In genomic region chr12:115370204-115370603, GRCh38 we compare ENCODE assay signal across 23 cellular contexts.
"Had no signal": no experiment of that assay in that cellular context is flagged by ENCODE, and none has a peak within 500 bp of the region (broad histone marks: within the 10 kb centered on the region; RNA-seq: fewer than 3 reads in every experiment).

No MANE protein-coding gene starts in this region.

- H3K4me1 ChIP-seq: left ventricle myocardium inferior, right atrium auricular region, stomach, testis, thyroid gland, upper lobe of left lung had no signal

- DNase-seq: islet precursor cell; left ventricle myocardium inferior; naive B cell; natural killer cell; nephron progenitor cell; ovary; right lobe of liver; stimulated activated CD4-positive, alpha-beta T cell treated with anti-CD3 and anti-CD28 coated beads, Interleukin-12 subunit alpha, Interleukin-12 subunit beta, amount 100 ng/mL, for 4 hours; stimulated activated CD4-positive, alpha-beta T cell treated with anti-CD3 and anti-CD28 coated beads, Interleukin-15, amount 100 ng/mL, for 24 hours; stimulated activated CD4-positive, alpha-beta T cell treated with anti-CD3 and anti-CD28 coated beads, Interleukin-2, amount 100 ng/mL, for 24 hours; stimulated activated CD4-positive, alpha-beta T cell treated with anti-CD3 and anti-CD28 coated beads, Interleukin-4, amount 100 ng/mL, for 1 hour; stimulated activated naive B cell treated with anti-CD40 and anti-IgM and Interleukin-4, amounts not matched to agents 10 μg/mL and 1 μg/mL and 100 μg/mL, for 72 hours; stimulated activated naive CD8-positive, alpha-beta T cell treated with anti-CD3 and anti-CD28 coated beads, Interleukin-15, Interleukin-2, amounts not matched to agents 100 U/mL and 50 U/mL, for 24 hours; stomach; testis; thyroid gland; transverse colon; upper lobe of left lung had no signal

- H3K27me3 ChIP-seq: hepatocyte, ovary, right atrium auricular region, right lobe of liver, stomach, testis, thyroid gland, transverse colon, upper lobe of left lung, vagina had no signal

- H3K27me3 Mint-ChIP-seq: stimulated activated naive B cell treated with anti-CD40 and anti-IgM and Interleukin-4, amounts not matched to agents 10 μg/mL and 1 μg/mL and 100 μg/mL, for 72 hours had no signal

- H3K36me3 ChIP-seq: left ventricle myocardium inferior, ovary, right atrium auricular region, right lobe of liver, stomach, thyroid gland, transverse colon, upper lobe of left lung, vagina had no signal

- H3K27ac Mint-ChIP-seq: naive B cell; natural killer cell; nephron progenitor cell; progenitor cell of endocrine pancreas; stimulated activated naive B cell treated with anti-CD40 and anti-IgM and Interleukin-4, amounts not matched to agents 10 μg/mL and 1 μg/mL and 100 μg/mL, for 72 hours had no signal

- ATAC-seq: natural killer cell; right lobe of liver; stimulated activated naive B cell treated with anti-CD40 and anti-IgM and Interleukin-4, amounts not matched to agents 10 μg/mL and 1 μg/mL and 100 μg/mL, for 72 hours; stimulated activated naive CD8-positive, alpha-beta T cell treated with anti-CD3 and anti-CD28 coated beads, Interleukin-15, Interleukin-2, amounts not matched to agents 100 U/mL and 50 U/mL, for 24 hours had no signal

- H3K4me3 ChIP-seq: hepatocyte, left ventricle myocardium inferior, lung, ovary, right atrium auricular region, right lobe of liver, stomach, testis, thyroid gland, transverse colon, upper lobe of left lung, vagina had no signal

- H3K4me3 Mint-ChIP-seq: naive B cell; natural killer cell; nephron progenitor cell; stimulated activated naive B cell treated with anti-CD40 and anti-IgM and Interleukin-4, amounts not matched to agents 10 μg/mL and 1 μg/mL and 100 μg/mL, for 72 hours had no signal

- H3K36me3 Mint-ChIP-seq: natural killer cell; stimulated activated naive B cell treated with anti-CD40 and anti-IgM and Interleukin-4, amounts not matched to agents 10 μg/mL and 1 μg/mL and 100 μg/mL, for 72 hours had no signal

- H3K27ac ChIP-seq: left ventricle myocardium inferior, ovary, right atrium auricular region, right lobe of liver, testis, thyroid gland, transverse colon, upper lobe of left lung, vagina had no signal

- H3K9me3 ChIP-seq: left ventricle myocardium inferior, ovary, right atrium auricular region, right lobe of liver, stomach, testis, thyroid gland, transverse colon, upper lobe of left lung, vagina had no signal

- H3K4me1 Mint-ChIP-seq: naive B cell had no signal
